ENCODE assay signal across 10 cellular contexts in genomic region chr3:88433572-88433971, GRCh38.
DNase-seq lines count a peak whose midpoint lies in the region; ATAC-seq, FAIRE-seq and TF ChIP-seq lines count a peak whose summit lies in the region.
"Had no signal": no experiment of that assay in that cellular context is flagged by ENCODE, and none has a peak within 500 bp of the region (broad histone marks: within the 10 kb centered on the region; RNA-seq: fewer than 3 reads in every experiment).

No MANE protein-coding gene starts in this region.

- peak; percentile 99 for ATAC-seq in GM18502 (IDR thresholded peaks at IDR 0.05; ENCODE audit: poor library complexity, unreplicated experiment)
- ATAC-seq in GM21447 (IDR thresholded peaks at IDR 0.05; ENCODE audit: unreplicated experiment), result peak; percentile 99
- ATAC-seq in HG03342 (IDR thresholded peaks at IDR 0.05; ENCODE audit: unreplicated experiment), result peak; percentile 99
- peak; percentile 99 for ATAC-seq in GM12878

- H3K9me3 ChIP-seq in GM12878 (replicated peaks; ENCODE audit: control insufficient read depth, insufficient read depth, low read length), result no peaks in the 10 kb centered on the region
- H3K9me3 ChIP-seq: heart right ventricle, prostate gland had no signal

- H4K20me1 ChIP-seq in GM12878 (ENCODE audit: control insufficient read depth, insufficient read depth), result no peaks in the 10 kb centered on the region

- CTCF ChIA-PET in GM12878 (lab: Yijun Ruan, JAX), result no interaction called here

- TF ChIP-seq CTCF in GM12878 (IDR thresholded peaks at IDR 0.05 in 2 of 3, conservative IDR thresholded peaks at IDR 0.05 in 1 of 3; ENCODE audit: control insufficient read depth in 2 of 3, extremely low read depth in 1 of 3, insufficient read depth in 1 of 3, low read depth in 3 of 3, low read length in 3 of 3), result no peak

- RAD21 ChIA-PET in GM12878 (lab: Charles Lee; ENCODE audit: unreplicated experiment), result interaction anchor here (1.1 kb wide), 1 partner anchor 8 kb away, joined by 3 read pairs; no protein-coding TSS in a partner anchor

- WGBS in GM12878 (ENCODE audit: insufficient coverage, insufficient replicate concordance, low lambda C conversion rate, missing lambda C conversion rate), result 11% methylated on average over 2 of the region's 2 CpGs

- in situ Hi-C loops in GM12878 (cut with MboI), result no loop called here

- no peak overlapping the region for H3K9ac ChIP-seq in GM12878 (ENCODE audit: control insufficient read depth, insufficient read depth, low read length)

- H3K36me3 ChIP-seq in GM12878 (ENCODE audit: control insufficient read depth in 2 of 2, insufficient read depth in 2 of 2, low read length in 1 of 2), result no peaks in the 10 kb centered on the region
- H3K36me3 ChIP-seq: heart right ventricle, prostate gland had no signal

- peak overlapping the region; percentile 67 for H2AFZ ChIP-seq in GM12878 (ENCODE audit: control insufficient read depth, low read depth, low read length)

- intact Hi-C loops in GM12878 (cut with micrococcal nuclease; ENCODE audit: unreplicated experiment), result no loop called here

- peak; percentile 35 for DNase-seq in GM12878 (ENCODE audit: low read depth, low spot score)
- no peak for DNase-seq in activated CD8-positive, alpha-beta memory T cell treated with anti-CD3 and anti-CD28 coated beads, Interleukin-2, amount 50 U/mL, for 4 hours
- DNase-seq in NCI-H1105 treated with DMSO at 0.1 percent for 48 hours (lab: John Stamatoyannopoulos, UW), result no peak
- DNase-seq in nucleus accumbens (lab: John Stamatoyannopoulos, UW), result no peak
- no peak for DNase-seq in A172 (ENCODE audit: low spot score)

- peak overlapping the region; percentile 80 for H3K4me2 ChIP-seq in GM12878 (ENCODE audit: control insufficient read depth, insufficient read depth)

- H3K4me1 ChIP-seq in GM12878 (ENCODE audit: control insufficient read depth, insufficient read depth, low read length), result no peaks in the 10 kb centered on the region
- H3K4me1 ChIP-seq: prostate gland had no signal

- H3K4me3 ChIP-seq in GM12878, result no peak overlapping the region; the same call in 1 of the 2 replicates
- H3K4me3 ChIP-seq: heart right ventricle, prostate gland had no signal

- H3K79me2 ChIP-seq in GM12878 (ENCODE audit: control insufficient read depth, insufficient read depth, low read length), result no peaks in the 10 kb centered on the region

- SMC1A ChIA-PET in GM12878 (lab: Charles Lee; ENCODE audit: uncharacterized antibody, unreplicated experiment), result interaction anchor here (3.1 kb wide), 1 partner anchor 9 kb away, joined by 7 read pairs; no protein-coding TSS in a partner anchor

- TF ChIP-seq POLR2A in GM12878 (IDR thresholded peaks at IDR 0.05; ENCODE audit: low read depth, low read length), result no peak

- no peak; a peak in 1 of 4 replicates for TF ChIP-seq EP300 in GM12878 (IDR thresholded peaks at IDR 0.05; ENCODE audit: borderline replicate concordance in 1 of 2, control insufficient read depth in 1 of 2, low read depth in 2 of 2, low read length in 2 of 2)

- FAIRE-seq in GM12878 (lab: Jason Lieb, UNC), result peak; percentile 94

- no TSS peak for BruUV-seq in GM12878 (replicated peaks; lab: Mats Ljungman, UMichigan)

- POLR2A ChIA-PET in GM12878 (lab: Charles Lee), result interaction anchor here (0.6 kb wide), 1 partner anchor 18 kb away, joined by 3 read pairs; no protein-coding TSS in a partner anchor

- no peaks in the 10 kb centered on the region for H3K27me3 ChIP-seq in GM12878 (replicated peaks in 1 of 2; ENCODE audit: control insufficient read depth in 2 of 2, insufficient read depth in 2 of 2, low read length in 1 of 2)
- H3K27me3 ChIP-seq: heart right ventricle had no signal

- H3K27ac ChIP-seq in GM12878 (ENCODE audit: control insufficient read depth, insufficient read depth), result peak overlapping the region; percentile 35
- H3K27ac ChIP-seq: prostate gland had no signal

- TF ChIP-seq RAD21 in GM12878 (IDR thresholded peaks at IDR 0.05; ENCODE audit: insufficient read depth, low read depth, low read length), result no peak

TF ChIP-seq in GM12878, 131 proteins besides CTCF, POLR2A, EP300 and RAD21:
- peak; percentile 48; the same call in 1 of the 2 replicates for TF ChIP-seq FOXM1 (IDR thresholded peaks at IDR 0.05; ENCODE audit: low read depth, low read length)
- no peak for TF ChIP-seq HDGF (IDR thresholded peaks at IDR 0.05)
- TF ChIP-seq TCF12 (IDR thresholded peaks at IDR 0.05; ENCODE audit: low read depth, low read length), result peak; percentile 83
- peak; percentile 51; the same call in 1 of the 2 replicates for TF ChIP-seq NFIC (IDR thresholded peaks at IDR 0.05; ENCODE audit: low read depth, low read length)
- no peak for TF ChIP-seq EGR1 (IDR thresholded peaks at IDR 0.05; ENCODE audit: borderline replicate concordance in 1 of 2, low read depth in 2 of 2, low read length in 2 of 2)
- TF ChIP-seq, protein P1, sequence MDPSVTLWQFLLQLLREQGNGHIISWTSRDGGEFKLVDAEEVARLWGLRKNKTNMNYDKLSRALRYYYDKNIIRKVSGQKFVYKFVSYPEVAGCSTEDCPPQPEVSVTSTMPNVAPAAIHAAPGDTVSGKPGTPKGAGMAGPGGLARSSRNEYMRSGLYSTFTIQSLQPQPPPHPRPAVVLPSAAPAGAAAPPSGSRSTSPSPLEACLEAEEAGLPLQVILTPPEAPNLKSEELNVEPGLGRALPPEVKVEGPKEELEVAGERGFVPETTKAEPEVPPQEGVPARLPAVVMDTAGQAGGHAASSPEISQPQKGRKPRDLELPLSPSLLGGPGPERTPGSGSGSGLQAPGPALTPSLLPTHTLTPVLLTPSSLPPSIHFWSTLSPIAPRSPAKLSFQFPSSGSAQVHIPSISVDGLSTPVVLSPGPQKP (IDR thresholded peaks at IDR 0.05; ENCODE audit: low read depth, low read length), result no peak
- no peak for TF ChIP-seq BHLHE40 (IDR thresholded peaks at IDR 0.05; ENCODE audit: borderline replicate concordance in 1 of 2, low read depth in 2 of 2, low read length in 1 of 2)
- TF ChIP-seq MEF2B (IDR thresholded peaks at IDR 0.05; ENCODE audit: partially characterized antibody, poor library complexity, severe bottlenecking), result peak; percentile 82
- TF ChIP-seq RUNX3 (IDR thresholded peaks at IDR 0.05; ENCODE audit: low read length), result peak; percentile 43; the same call in 1 of the 2 replicates
- 0 out of 4 replicates have a peak, but pooled peaks of 1 of the 2 experiments have one; percentile 21 for TF ChIP-seq ETV6 (conservative IDR thresholded peaks at IDR 0.05 in 1 of 2, IDR thresholded peaks at IDR 0.05 in 1 of 2; ENCODE audit: borderline replicate concordance in 1 of 2, low read depth in 1 of 2)
- no peak for TF ChIP-seq POLR2AphosphoS2 (IDR thresholded peaks at IDR 0.05; ENCODE audit: low read depth, low read length)
- no peak for TF ChIP-seq PAX5 (IDR thresholded peaks at IDR 0.05; ENCODE audit: borderline replicate concordance, low read depth, low read length)
- TF ChIP-seq MEF2A (IDR thresholded peaks at IDR 0.05; ENCODE audit: insufficient read depth, low read depth, low read length), result peak; percentile 79
- TF ChIP-seq SPI1 (IDR thresholded peaks at IDR 0.05; ENCODE audit: borderline replicate concordance, insufficient read depth, low read depth, low read length), result no peak
- peak; percentile 27 for TF ChIP-seq CUX1 (IDR thresholded peaks at IDR 0.05; ENCODE audit: insufficient replicate concordance, low read depth, low read length)
- TF ChIP-seq EED (IDR thresholded peaks at IDR 0.05; ENCODE audit: low read depth), result peak; percentile 64; the same call in 1 of the 2 replicates
- no peak for TF ChIP-seq NFXL1 (IDR thresholded peaks at IDR 0.05; ENCODE audit: borderline replicate concordance)
